Comparison of ENCODE assay signal across 1 cellular context in the genomic region with DNA sequence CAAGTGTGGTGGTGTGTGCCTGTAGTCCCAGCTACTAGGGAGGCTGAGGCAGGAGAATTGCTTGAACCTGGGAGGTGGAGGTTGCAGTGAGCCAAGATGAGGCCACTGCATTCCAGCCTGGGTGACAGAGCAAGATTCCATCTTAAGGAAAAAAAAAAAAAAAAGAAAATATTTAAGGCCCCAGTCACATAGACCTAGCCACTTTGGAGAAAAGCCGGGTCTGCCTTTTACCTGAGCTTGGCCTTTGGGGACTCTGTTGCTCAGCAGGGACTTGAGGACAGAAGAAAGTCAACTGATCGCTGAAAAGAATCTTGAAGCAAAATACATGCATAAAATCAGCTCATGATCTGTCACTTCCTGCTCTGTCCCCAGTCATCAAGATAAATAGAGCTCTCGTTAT.
TF ChIP-seq lines count a peak whose summit lies in the region.
"Not testable (repeated sequence)": the region's sequence is repeated elsewhere in the genome, so short reads cannot be mapped to it uniquely, and the experiment has no call there.

No MANE protein-coding gene starts in this region.

TF ChIP-seq in K562, 482 proteins besides CTCF, POLR2A, EP300 and RAD21:
- TF ChIP-seq ZNF384 (IDR thresholded peaks at IDR 0.05; ENCODE audit: low read depth, low read length) (0 out of 2 replicates have a peak, but pooled peaks have one; percentile 8), MEIS2 (IDR thresholded peaks at IDR 0.05; ENCODE audit: partially characterized antibody) (peak; percentile 36), DPF2 (IDR thresholded peaks at IDR 0.05) (0 out of 2 replicates have a peak, but pooled peaks have one; percentile 29)
- TF ChIP-seq, protein P1, sequence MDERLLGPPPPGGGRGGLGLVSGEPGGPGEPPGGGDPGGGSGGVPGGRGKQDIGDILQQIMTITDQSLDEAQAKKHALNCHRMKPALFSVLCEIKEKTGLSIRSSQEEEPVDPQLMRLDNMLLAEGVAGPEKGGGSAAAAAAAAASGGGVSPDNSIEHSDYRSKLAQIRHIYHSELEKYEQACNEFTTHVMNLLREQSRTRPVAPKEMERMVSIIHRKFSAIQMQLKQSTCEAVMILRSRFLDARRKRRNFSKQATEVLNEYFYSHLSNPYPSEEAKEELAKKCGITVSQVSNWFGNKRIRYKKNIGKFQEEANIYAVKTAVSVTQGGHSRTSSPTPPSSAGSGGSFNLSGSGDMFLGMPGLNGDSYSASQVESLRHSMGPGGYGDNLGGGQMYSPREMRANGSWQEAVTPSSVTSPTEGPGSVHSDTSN (CRISPR knock-in tag; IDR thresholded peaks at IDR 0.05; ENCODE audit: low read depth): not testable (repeated sequence)
- TF ChIP-seq, protein P1 (tag; conservative IDR thresholded peaks at IDR 0.05; ENCODE audit: low read depth): 0 out of 2 replicates have a peak, but pooled peaks have one; percentile 21
- TF ChIP-seq, protein P2, sequence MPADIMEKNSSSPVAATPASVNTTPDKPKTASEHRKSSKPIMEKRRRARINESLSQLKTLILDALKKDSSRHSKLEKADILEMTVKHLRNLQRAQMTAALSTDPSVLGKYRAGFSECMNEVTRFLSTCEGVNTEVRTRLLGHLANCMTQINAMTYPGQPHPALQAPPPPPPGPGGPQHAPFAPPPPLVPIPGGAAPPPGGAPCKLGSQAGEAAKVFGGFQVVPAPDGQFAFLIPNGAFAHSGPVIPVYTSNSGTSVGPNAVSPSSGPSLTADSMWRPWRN (IDR thresholded peaks at IDR 0.05; ENCODE audit: low read depth): 0 out of 2 replicates have a peak, but pooled peaks have one; percentile 33
